In the genomic region with DNA sequence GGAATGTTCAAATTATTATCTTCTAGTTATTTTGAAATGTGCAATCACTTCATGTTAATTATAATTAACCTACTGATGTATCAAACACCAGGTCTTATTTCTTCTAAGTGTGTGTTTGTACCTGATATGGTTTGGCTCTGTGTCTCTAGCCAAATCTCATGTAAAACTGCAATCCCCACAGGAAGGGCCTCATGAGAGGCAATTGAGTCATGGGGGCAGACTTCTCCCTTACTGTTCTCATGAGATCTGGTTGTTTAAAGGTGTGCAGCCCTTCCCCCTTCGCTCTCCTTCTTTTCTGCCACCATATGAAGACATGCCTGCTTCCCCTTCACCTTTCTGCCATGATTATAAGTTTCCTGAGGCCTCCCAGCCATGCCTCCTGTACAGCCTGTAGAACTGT, we compare ENCODE assay signal across 13 cellular contexts. TPM values are rescaled to one million over a fixed set of nuclear protein-coding genes. Genes with fewer than 3 reads are reported as not detected.
DNase-seq lines count a peak whose midpoint lies in the region; ATAC-seq and TF ChIP-seq lines count a peak whose summit lies in the region.
"Had no signal": no experiment of that assay in that cellular context is flagged by ENCODE, and none has a peak within 500 bp of the region (broad histone marks: within the 10 kb centered on the region; RNA-seq: fewer than 3 reads in every experiment).

No MANE protein-coding gene starts in this region.

- H3K27me3 Mint-ChIP-seq in activated naive CD4-positive, alpha-beta T cell treated with anti-CD3 and anti-CD28 coated beads for 36 hours (ENCODE audit: low read depth) = no peaks in the 10 kb centered on the region
- H3K27me3 Mint-ChIP-seq in T-helper 17 cell = no peaks in the 10 kb centered on the region
- no peaks in the 10 kb centered on the region for H3K27me3 Mint-ChIP-seq in activated naive CD8-positive, alpha-beta T cell treated with anti-CD3 and anti-CD28 coated beads for 36 hours
- no peaks in the 10 kb centered on the region for H3K27me3 Mint-ChIP-seq in stimulated activated naive CD8-positive, alpha-beta T cell treated with anti-CD3 and anti-CD28 coated beads, Interleukin-15, amount 100 ng/mL, for 72 hours

- CTCF ChIA-PET in activated naive CD4-positive, alpha-beta T cell treated with anti-CD3 and anti-CD28 coated beads for 36 hours (lab: Charles Lee) = interaction anchor here (1.5 to 1.7 kb wide), 2 partner anchors 18 to 47 kb away, joined by 4 to 6 read pairs; no protein-coding TSS in a partner anchor
- CTCF ChIA-PET in mammary epithelial cell (lab: Charles Lee; ENCODE audit: low non-redundant PET) = no interaction called here

- no peaks in the 10 kb centered on the region for H4K20me1 ChIP-seq in mammary epithelial cell (ENCODE audit: insufficient read depth, low read length)

- H3K4me1 ChIP-seq in mammary epithelial cell (ENCODE audit: insufficient read depth, low read length) = peaks cover 9% of the 10 kb centered on the region

- peak overlapping the region; percentile 88 for H3K27ac Mint-ChIP-seq in activated naive CD4-positive, alpha-beta T cell treated with anti-CD3 and anti-CD28 coated beads for 36 hours
- peak overlapping the region; percentile 88 for H3K27ac Mint-ChIP-seq in T-helper 17 cell
- peak overlapping the region; percentile 93 for H3K27ac Mint-ChIP-seq in activated naive CD8-positive, alpha-beta T cell treated with anti-CD3 and anti-CD28 coated beads for 36 hours
- peak overlapping the region; percentile 72 to 99 for H3K27ac Mint-ChIP-seq in stimulated activated naive CD8-positive, alpha-beta T cell treated with anti-CD3 and anti-CD28 coated beads, Interleukin-15, amount 100 ng/mL, for 72 hours

- 83% methylated on average over 1 of the region's 1 CpG for WGBS in mammary epithelial cell (ENCODE audit: low coverage, missing lambda C conversion rate)

- intact Hi-C loops in activated naive CD4-positive, alpha-beta T cell treated with anti-CD3 and anti-CD28 coated beads for 36 hours (cut with micrococcal nuclease) = loop anchor here (1.0 to 10.0 kb wide), 3 partner anchors 9 to 784 kb away; a partner anchor contains a TSS
- intact Hi-C loops in mammary epithelial cell (cut with micrococcal nuclease) = no loop called here

- no peak overlapping the region for H3K4me3 ChIP-seq in mammary epithelial cell (replicated peaks in 1 of 3; ENCODE audit: insufficient read depth in 1 of 3, low read depth in 2 of 3, low read length in 3 of 3)

- H3K4me2 ChIP-seq in mammary epithelial cell (ENCODE audit: insufficient read depth, low read depth, low read length) = no peak overlapping the region

- no peak for ATAC-seq in T-helper 17 cell
- ATAC-seq in stimulated activated naive CD8-positive, alpha-beta T cell treated with anti-CD3 and anti-CD28 coated beads, Interleukin-15, amount 100 ng/mL, for 72 hours = no peak
- no peak for ATAC-seq in HG03095 (IDR thresholded peaks at IDR 0.05; ENCODE audit: unreplicated experiment)

- peaks cover 5% of the 10 kb centered on the region for H3K9me3 Mint-ChIP-seq in activated naive CD4-positive, alpha-beta T cell treated with anti-CD3 and anti-CD28 coated beads for 36 hours
- H3K9me3 Mint-ChIP-seq in activated naive CD8-positive, alpha-beta T cell treated with anti-CD3 and anti-CD28 coated beads for 36 hours = peaks cover 12% of the 10 kb centered on the region
- H3K9me3 Mint-ChIP-seq in stimulated activated naive CD8-positive, alpha-beta T cell treated with anti-CD3 and anti-CD28 coated beads, Interleukin-15, amount 100 ng/mL, for 72 hours = peaks cover 16 to 17% of the 10 kb centered on the region in 2 donors

- no peak overlapping the region for H3K9ac ChIP-seq in mammary epithelial cell (ENCODE audit: insufficient read depth, low read length)

- no peaks in the 10 kb centered on the region for H3K27me3 ChIP-seq in mammary epithelial cell (ENCODE audit: insufficient read depth, low read length)

- H3K9me3 ChIP-seq in T-helper 17 cell (ENCODE audit: control insufficient read depth, low read length, poor library complexity, severe bottlenecking) = no peaks in the 10 kb centered on the region
- H3K9me3 ChIP-seq in mammary epithelial cell (replicated peaks; ENCODE audit: insufficient read depth, low read length) = no peaks in the 10 kb centered on the region

- H3K79me2 ChIP-seq in mammary epithelial cell (ENCODE audit: insufficient read depth, low read length) = no peaks in the 10 kb centered on the region

- no peaks in the 10 kb centered on the region for H3K36me3 ChIP-seq in mammary epithelial cell (ENCODE audit: insufficient read depth, low read length)

- H3K27ac ChIP-seq in mammary epithelial cell (ENCODE audit: insufficient read depth, low read depth, low read length) = no peak overlapping the region
- H3K27ac ChIP-seq: RWPE1 had no signal

- H2AFZ ChIP-seq in mammary epithelial cell (ENCODE audit: low read depth, low read length) = no peak overlapping the region

- no peak for TF ChIP-seq CTCF in mammary epithelial cell (conservative IDR thresholded peaks at IDR 0.05 in 1 of 2, IDR thresholded peaks at IDR 0.05 in 1 of 2; ENCODE audit: extremely low read depth in 1 of 2, insufficient read depth in 1 of 2, low read depth in 1 of 2, low read length in 2 of 2)

- peak overlapping the region; percentile 33 for H3K4me3 Mint-ChIP-seq in activated naive CD4-positive, alpha-beta T cell treated with anti-CD3 and anti-CD28 coated beads for 36 hours
- H3K4me3 Mint-ChIP-seq in T-helper 17 cell = no peak overlapping the region
- H3K4me3 Mint-ChIP-seq in activated naive CD8-positive, alpha-beta T cell treated with anti-CD3 and anti-CD28 coated beads for 36 hours = peak overlapping the region; percentile 1
- H3K4me3 Mint-ChIP-seq in stimulated activated naive CD8-positive, alpha-beta T cell treated with anti-CD3 and anti-CD28 coated beads, Interleukin-15, amount 100 ng/mL, for 72 hours = peak overlapping the region; percentile 56 to 62

- peaks cover 10% of the 10 kb centered on the region for H3K36me3 Mint-ChIP-seq in activated naive CD4-positive, alpha-beta T cell treated with anti-CD3 and anti-CD28 coated beads for 36 hours (ENCODE audit: low read depth)
- peaks cover 9% of the 10 kb centered on the region for H3K36me3 Mint-ChIP-seq in T-helper 17 cell (ENCODE audit: low read depth)
- H3K36me3 Mint-ChIP-seq in activated naive CD8-positive, alpha-beta T cell treated with anti-CD3 and anti-CD28 coated beads for 36 hours = peaks cover 53% of the 10 kb centered on the region

- dilution Hi-C loops in mammary epithelial cell (cut with HindIII; ENCODE audit: low sequenced_read_pairs) = no loop called here

- in situ Hi-C loops in mammary epithelial cell (cut with MboI; ENCODE audit: low sequenced_read_pairs in 2 of 2) = no loop called here

- peaks cover 80% of the 10 kb centered on the region for H3K4me1 Mint-ChIP-seq in activated naive CD4-positive, alpha-beta T cell treated with anti-CD3 and anti-CD28 coated beads for 36 hours (ENCODE audit: low read depth)
- peaks cover 53% of the 10 kb centered on the region for H3K4me1 Mint-ChIP-seq in T-helper 17 cell
- H3K4me1 Mint-ChIP-seq in activated naive CD8-positive, alpha-beta T cell treated with anti-CD3 and anti-CD28 coated beads for 36 hours = peaks cover 78% of the 10 kb centered on the region
- peaks cover 86% of the 10 kb centered on the region for H3K4me1 Mint-ChIP-seq in stimulated activated naive CD8-positive, alpha-beta T cell treated with anti-CD3 and anti-CD28 coated beads, Interleukin-15, amount 100 ng/mL, for 72 hours

- BruUV-seq in mammary epithelial cell (replicated peaks; lab: Mats Ljungman, UMichigan) = no TSS peak

- no peak for DNase-seq in activated naive CD4-positive, alpha-beta T cell treated with anti-CD3 and anti-CD28 coated beads for 36 hours
- DNase-seq in activated naive CD4-positive, alpha-beta T cell treated with anti-CD3 and anti-CD28 coated beads, Interleukin-2, amount 50 U/mL, for 16 hours = no peak
- DNase-seq in T-helper 17 cell = no peak
- DNase-seq in activated naive CD8-positive, alpha-beta T cell treated with anti-CD3 and anti-CD28 coated beads for 36 hours = no peak
- no peak for DNase-seq in stimulated activated naive CD8-positive, alpha-beta T cell treated with anti-CD3 and anti-CD28 coated beads, Interleukin-15, amount 100 ng/mL, for 72 hours
- no peak for DNase-seq in mammary epithelial cell
- DNase-seq: COR-L47, DMS153, KG1, NCI-H1092, NCI-H2227 treated with DMSO at 0.1 percent for 48 hours had no signal

RNA-seq across cellular contexts. Expression of a gene that starts 18.6 kb away (rescaled TPM):
- total RNA-seq in activated naive CD4-positive, alpha-beta T cell treated with anti-CD3 and anti-CD28 coated beads for 36 hours = 10 to 100 TPM; 49.5 to 53.0 TPM
- 10 to 100 TPM; 66.3 to 70.0 TPM for total RNA-seq in T-helper 17 cell
- total RNA-seq in activated naive CD8-positive, alpha-beta T cell treated with anti-CD3 and anti-CD28 coated beads for 36 hours = 10 to 100 TPM; 44.9 to 45.9 TPM
- 1 to 10 TPM; 5.3 to 9.5 TPM for total RNA-seq in mammary epithelial cell
- 8.2 TPM for polyA plus RNA-seq in mammary epithelial cell
- 11.5 TPM for polyA minus RNA-seq in mammary epithelial cell

Comparison
In these comparisons a context has a peak if more than half of its experiments do, and no peak if none do; other contexts are left out.
1. RNA of a gene that starts 18.6 kb away (total RNA-seq): 66.3 to 70.0 TPM in T-helper 17 cell, 49.5 to 53.0 TPM in activated naive CD4-positive, alpha-beta T cell treated with anti-CD3 and anti-CD28 coated beads for 36 hours and 44.9 to 45.9 TPM in activated naive CD8-positive, alpha-beta T cell treated with anti-CD3 and anti-CD28 coated beads for 36 hours; 5.3 to 9.5 TPM in mammary epithelial cell; every median in the first group is over 4 times any median in the second.
2. Peak in every context shown above with its lines, with median percentiles within 50 percentile points of each other: H3K27ac Mint-ChIP-seq.